In genomic region chr9:35096035-35096849, GRCh38 we compare ENCODE assay signal across 1 cellular context.
TF ChIP-seq lines count a peak whose summit lies in the region.

PIGO (minus strand) TSS chr9:35096591; CDS start chr9:35095565, 1,026 bp downstream.

TF ChIP-seq in HepG2, 621 proteins besides CTCF, POLR2A, EP300 and RAD21 (continued from another document and continues in another):
- TF ChIP-seq GRHL1 (CRISPR knock-in tag; conservative IDR thresholded peaks at IDR 0.05) (no peak), NFIC (IDR thresholded peaks at IDR 0.05; ENCODE audit: low read length) (peak; percentile 46; the same call in 1 of the 2 replicates), SMYD3 (CRISPR knock-in tag; IDR thresholded peaks at IDR 0.05) (peak; percentile 24; the same call in 1 of the 2 replicates), HOXA5 (CRISPR knock-in tag; IDR thresholded peaks at IDR 0.05) (peak; percentile 80; the same call in 1 of the 2 replicates), ZNF792 (CRISPR knock-in tag; IDR thresholded peaks at IDR 0.05) (peak; percentile 91), REL (CRISPR knock-in tag; conservative IDR thresholded peaks at IDR 0.05) (0 out of 2 replicates have a peak, but pooled peaks have one; percentile 34), KDM3A (CRISPR knock-in tag; IDR thresholded peaks at IDR 0.05; ENCODE audit: low read depth) (peak; percentile 81; the same call in 1 of the 2 replicates), ZNF691 (CRISPR knock-in tag; IDR thresholded peaks at IDR 0.05; ENCODE audit: borderline replicate concordance, low read depth) (peak; percentile 95), NFKBIZ (CRISPR knock-in tag; IDR thresholded peaks at IDR 0.05) (peak; percentile 47), POGK (CRISPR knock-in tag; conservative IDR thresholded peaks at IDR 0.05) (peak; percentile 60), POLR2AphosphoS5 (IDR thresholded peaks at IDR 0.05; ENCODE audit: low read depth, low read length) (peak; percentile 89), ATF7 (IDR thresholded peaks at IDR 0.05) (no peak), ATF7 (CRISPR knock-in tag; IDR thresholded peaks at IDR 0.05) (peak; percentile 66; the same call in 1 of the 2 replicates), KLF11 (CRISPR knock-in tag; IDR thresholded peaks at IDR 0.05) (peak; percentile 77), HMG20B (CRISPR knock-in tag; conservative IDR thresholded peaks at IDR 0.05) (0 out of 2 replicates have a peak, but pooled peaks have one; percentile 31), TEAD2 (CRISPR knock-in tag; IDR thresholded peaks at IDR 0.05) (no peak), ARID4A (CRISPR knock-in tag; IDR thresholded peaks at IDR 0.05; ENCODE audit: borderline replicate concordance) (peak; percentile 97), ZNF317 (CRISPR knock-in tag; IDR thresholded peaks at IDR 0.05) (no peak), ZNF143 (CRISPR knock-in tag; IDR thresholded peaks at IDR 0.05) (peak; percentile 51), ISL2 (CRISPR knock-in tag; IDR thresholded peaks at IDR 0.05) (peak; percentile 73), IKZF1 (IDR thresholded peaks at IDR 0.05) (no peak), JUNB (CRISPR knock-in tag; IDR thresholded peaks at IDR 0.05; ENCODE audit: borderline replicate concordance) (no peak), ZNF367 (CRISPR knock-in tag; IDR thresholded peaks at IDR 0.05; ENCODE audit: borderline replicate concordance) (peak; percentile 43; the same call in 1 of the 2 replicates), HNRNPK (IDR thresholded peaks at IDR 0.05; ENCODE audit: low read depth, low read length, poor library complexity, severe bottlenecking) (peak; percentile 52), MYC (CRISPR knock-in tag; IDR thresholded peaks at IDR 0.05; ENCODE audit: borderline replicate concordance) (peak; percentile 90), ZSCAN30 (CRISPR knock-in tag; IDR thresholded peaks at IDR 0.05) (no peak), ZNF276 (CRISPR knock-in tag; IDR thresholded peaks at IDR 0.05; ENCODE audit: low read depth) (peak; percentile 82), ZNF709 (CRISPR knock-in tag; IDR thresholded peaks at IDR 0.05) (peak; percentile 85; the same call in 1 of the 2 replicates), HNRNPL (IDR thresholded peaks at IDR 0.05; ENCODE audit: low read depth, low read length) (peak; percentile 53; the same call in 1 of the 2 replicates), TSC22D2 (CRISPR knock-in tag; IDR thresholded peaks at IDR 0.05; ENCODE audit: borderline replicate concordance) (no peak), ZNF20 (CRISPR knock-in tag; IDR thresholded peaks at IDR 0.05) (no peak), ZNF274 (CRISPR knock-in tag; IDR thresholded peaks at IDR 0.05) (peak; percentile 70), ZNF577 (CRISPR knock-in tag; IDR thresholded peaks at IDR 0.05; ENCODE audit: borderline replicate concordance, low read depth) (peak; percentile 81; the same call in 1 of the 2 replicates), PAX8 (CRISPR knock-in tag; IDR thresholded peaks at IDR 0.05; ENCODE audit: borderline replicate concordance) (peak; percentile 97), SNAPC5 (CRISPR knock-in tag; IDR thresholded peaks at IDR 0.05; ENCODE audit: borderline replicate concordance) (no peak; the same call in 1 of the 2 replicates), NFRKB (IDR thresholded peaks at IDR 0.05) (no peak), ZKSCAN1 (IDR thresholded peaks at IDR 0.05; ENCODE audit: low read length) (no peak), ELF4 (CRISPR knock-in tag; IDR thresholded peaks at IDR 0.05; ENCODE audit: borderline replicate concordance) (peak; percentile 98), KDM5B (CRISPR knock-in tag; IDR thresholded peaks at IDR 0.05; ENCODE audit: borderline replicate concordance) (peak; percentile 78; the same call in 1 of the 2 replicates), KDM2A (CRISPR knock-in tag; IDR thresholded peaks at IDR 0.05; ENCODE audit: borderline replicate concordance, low read depth) (peak; percentile 88), TERF1 (CRISPR knock-in tag; IDR thresholded peaks at IDR 0.05) (no peak), ZNF451 (CRISPR knock-in tag; IDR thresholded peaks at IDR 0.05) (peak; percentile 79), KDM5A (IDR thresholded peaks at IDR 0.05; ENCODE audit: borderline replicate concordance, low read length) (peak; percentile 90), BRD4 (CRISPR knock-in tag; IDR thresholded peaks at IDR 0.05) (peak; percentile 88; the same call in 1 of the 2 replicates), PHF8 (CRISPR knock-in tag; IDR thresholded peaks at IDR 0.05) (peak; percentile 100), SPEN (CRISPR knock-in tag; IDR thresholded peaks at IDR 0.05; ENCODE audit: low read depth) (peak; percentile 86), HOXA9 (CRISPR knock-in tag; IDR thresholded peaks at IDR 0.05; ENCODE audit: borderline replicate concordance) (no peak), ARID2 (CRISPR knock-in tag; IDR thresholded peaks at IDR 0.05; ENCODE audit: borderline replicate concordance) (peak; percentile 83; the same call in 1 of the 2 replicates)
- TF ChIP-seq, protein P1, sequence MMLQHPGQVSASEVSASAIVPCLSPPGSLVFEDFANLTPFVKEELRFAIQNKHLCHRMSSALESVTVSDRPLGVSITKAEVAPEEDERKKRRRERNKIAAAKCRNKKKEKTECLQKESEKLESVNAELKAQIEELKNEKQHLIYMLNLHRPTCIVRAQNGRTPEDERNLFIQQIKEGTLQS (CRISPR knock-in tag; IDR thresholded peaks at IDR 0.05) = peak; percentile 13; the same call in 1 of the 2 replicates
- TF ChIP-seq, protein P2, sequence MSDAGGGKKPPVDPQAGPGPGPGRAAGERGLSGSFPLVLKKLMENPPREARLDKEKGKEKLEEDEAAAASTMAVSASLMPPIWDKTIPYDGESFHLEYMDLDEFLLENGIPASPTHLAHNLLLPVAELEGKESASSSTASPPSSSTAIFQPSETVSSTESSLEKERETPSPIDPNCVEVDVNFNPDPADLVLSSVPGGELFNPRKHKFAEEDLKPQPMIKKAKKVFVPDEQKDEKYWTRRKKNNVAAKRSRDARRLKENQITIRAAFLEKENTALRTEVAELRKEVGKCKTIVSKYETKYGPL (CRISPR knock-in tag; IDR thresholded peaks at IDR 0.05) = 0 out of 2 replicates have a peak, but pooled peaks have one; percentile 24
- TF ChIP-seq, protein P3, sequence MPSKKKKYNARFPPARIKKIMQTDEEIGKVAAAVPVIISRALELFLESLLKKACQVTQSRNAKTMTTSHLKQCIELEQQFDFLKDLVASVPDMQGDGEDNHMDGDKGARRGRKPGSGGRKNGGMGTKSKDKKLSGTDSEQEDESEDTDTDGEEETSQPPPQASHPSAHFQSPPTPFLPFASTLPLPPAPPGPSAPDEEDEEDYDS (CRISPR knock-in tag; IDR thresholded peaks at IDR 0.05) = peak; percentile 66
- TF ChIP-seq, protein P4, sequence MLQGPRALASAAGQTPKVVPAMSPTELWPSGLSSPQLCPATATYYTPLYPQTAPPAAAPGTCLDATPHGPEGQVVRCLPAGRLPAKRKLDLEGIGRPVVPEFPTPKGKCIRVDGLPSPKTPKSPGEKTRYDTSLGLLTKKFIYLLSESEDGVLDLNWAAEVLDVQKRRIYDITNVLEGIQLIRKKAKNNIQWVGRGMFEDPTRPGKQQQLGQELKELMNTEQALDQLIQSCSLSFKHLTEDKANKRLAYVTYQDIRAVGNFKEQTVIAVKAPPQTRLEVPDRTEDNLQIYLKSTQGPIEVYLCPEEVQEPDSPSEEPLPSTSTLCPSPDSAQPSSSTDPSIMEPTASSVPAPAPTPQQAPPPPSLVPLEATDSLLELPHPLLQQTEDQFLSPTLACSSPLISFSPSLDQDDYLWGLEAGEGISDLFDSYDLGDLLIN (CRISPR knock-in tag; IDR thresholded peaks at IDR 0.05; ENCODE audit: borderline replicate concordance) = no peak
